13 cellular contexts compared by ENCODE assay signal in genomic region chr16:10517868-10518267, GRCh38.
DNase-seq lines count a peak whose midpoint lies in the region; ATAC-seq, FAIRE-seq and TF ChIP-seq lines count a peak whose summit lies in the region.
"Had no signal": no experiment of that assay in that cellular context is flagged by ENCODE, and none has a peak within 500 bp of the region (broad histone marks: within the 10 kb centered on the region; RNA-seq: fewer than 3 reads in every experiment).

No MANE protein-coding gene starts in this region.

- H2BK120ac ChIP-seq in trophoblast cell (ENCODE audit: insufficient read depth, low read length, poor library complexity), result no peak overlapping the region

- H3K4ac ChIP-seq in trophoblast cell (ENCODE audit: low read depth, low read length), result no peak overlapping the region

- intact Hi-C loops in Right ventricle myocardium inferior (cut with DNase I) (loop anchor here (10.0 kb wide), 2 partner anchors 157 to 397 kb away; no protein-coding TSS in a partner anchor), cardiac septum (cut with DNase I) (no loop called here), HepG2 (cut with micrococcal nuclease; ENCODE audit: unreplicated experiment) (no loop called here)

- H4K8ac ChIP-seq in trophoblast cell (ENCODE audit: low read depth, low read length), result no peak overlapping the region

- H4K91ac ChIP-seq in trophoblast cell (ENCODE audit: low read depth, low read length), result no peak overlapping the region

- no peaks in the 10 kb centered on the region for H3K79me1 ChIP-seq in trophoblast cell (ENCODE audit: low read length)

- H2AFZ ChIP-seq in HepG2 (ENCODE audit: low read length), result no peak overlapping the region
- H2AFZ ChIP-seq in trophoblast cell (ENCODE audit: insufficient read depth, low read length, poor library complexity), result no peak overlapping the region

- H2BK5ac ChIP-seq in trophoblast cell (ENCODE audit: low read depth, low read length, poor library complexity), result no peak overlapping the region

- H3K14ac ChIP-seq in trophoblast cell (ENCODE audit: low read length), result no peak overlapping the region

- H3K18ac ChIP-seq in trophoblast cell (ENCODE audit: low read length), result no peak overlapping the region

- H3K27me3 ChIP-seq in HepG2 (ENCODE audit: control insufficient read depth in 1 of 2, insufficient read depth in 2 of 2, low read length in 2 of 2), result no peaks in the 10 kb centered on the region; a peak in 1 of 5 replicates
- H3K27me3 ChIP-seq in trophoblast cell (ENCODE audit: insufficient read depth, low read length), result no peaks in the 10 kb centered on the region

- no TSS peak for BruUV-seq in HepG2 (replicated peaks; lab: Mats Ljungman, UMichigan)

- in situ Hi-C loops in HepG2 (cut with HindIII; ENCODE audit: extremely low pct_ligation_motif_present, low pct_unique_long_range_greater_than_20kb), result loop anchor here (5.0 kb wide), 2 partner anchors 219 to 399 kb away; no protein-coding TSS in a partner anchor

- no peaks in the 10 kb centered on the region for H3K79me2 ChIP-seq in HepG2 (ENCODE audit: insufficient read depth, low read length)
- H3K79me2 ChIP-seq in trophoblast cell (ENCODE audit: control insufficient read depth, insufficient read depth, low read length, poor library complexity), result no peaks in the 10 kb centered on the region

- ATAC-seq in Right ventricle myocardium inferior, result peak; percentile 33
- no peak for ATAC-seq in HepG2
- ATAC-seq: CD8-positive, alpha-beta T cell had no signal

- no peak overlapping the region for H2BK12ac ChIP-seq in trophoblast cell (ENCODE audit: low read length)

- no peak for TF ChIP-seq CTCF in HepG2 (CRISPR knock-in tag; IDR thresholded peaks at IDR 0.05)

- H4K20me1 ChIP-seq in HepG2 (ENCODE audit: insufficient read depth, low read length), result no peaks in the 10 kb centered on the region

- H3K4me2 ChIP-seq in HepG2 (ENCODE audit: low read depth, low read length) (no peak overlapping the region), trophoblast cell (ENCODE audit: low read length) (no peak overlapping the region)

- no peak for TF ChIP-seq POLR2A in HepG2 (IDR thresholded peaks at IDR 0.05; ENCODE audit: insufficient read depth in 1 of 2, low read depth in 2 of 2, low read length in 2 of 2)

- H3K23ac ChIP-seq in trophoblast cell (ENCODE audit: low read length), result no peak overlapping the region

- H3K4me1 ChIP-seq in HepG2 (ENCODE audit: insufficient read depth, low read length), result peaks cover 41% of the 10 kb centered on the region
- H3K4me1 ChIP-seq in trophoblast cell (ENCODE audit: control insufficient read depth in 1 of 2, insufficient read depth in 2 of 2, low read length in 2 of 2), result no peaks in the 10 kb centered on the region
- H3K4me1 ChIP-seq: Caco-2 had no signal

- no peak overlapping the region for H2AK5ac ChIP-seq in trophoblast cell (ENCODE audit: low read length)

- H3K9ac ChIP-seq in HepG2 (ENCODE audit: insufficient read depth, low read depth, low read length), result no peak overlapping the region
- peak overlapping the region; percentile 50 for H3K9ac ChIP-seq in trophoblast cell (ENCODE audit: low read length)

- no peaks in the 10 kb centered on the region for H3K9me3 ChIP-seq in HepG2 (ENCODE audit: low read length)
- no peaks in the 10 kb centered on the region for H3K9me3 ChIP-seq in trophoblast cell (ENCODE audit: insufficient read depth, low read depth, low read length)
- H3K9me3 ChIP-seq: Caco-2 had no signal

- DNase-seq in DMS53 (lab: John Stamatoyannopoulos, UW) (peak; percentile 13), DMS53 treated with DMSO at 0.1 percent for 48 hours (lab: John Stamatoyannopoulos, UW; ENCODE audit: unreplicated experiment) (no peak), Right ventricle myocardium inferior (ENCODE audit: missing footprints) (no peak), cardiac septum (ENCODE audit: low spot score) (no peak), HepG2 (ENCODE audit: low spot score) (no peak), trophoblast cell (no peak), SW480 (ENCODE audit: low spot score) (no peak), NCI-H2081 (lab: John Stamatoyannopoulos, UW) (no peak)
- DNase-seq: Caco-2; CD8-positive, alpha-beta T cell had no signal

- 62% methylated on average over 5 of the region's 5 CpGs for WGBS in HepG2 (ENCODE audit: low lambda C conversion rate)
- WGBS in trophoblast cell (ENCODE audit: extremely low coverage, insufficient coverage, insufficient read length), result no CpG with 5 or more reads among the region's 5 CpGs

- TF ChIP-seq EP300 in HepG2 (IDR thresholded peaks at IDR 0.05; ENCODE audit: low read depth in 2 of 2, low read length in 2 of 2), result no peak
- no peak for TF ChIP-seq EP300 in HepG2 (CRISPR knock-in tag; IDR thresholded peaks at IDR 0.05; ENCODE audit: borderline replicate concordance)

- no peak overlapping the region for H4K12ac ChIP-seq in trophoblast cell (ENCODE audit: low read depth, low read length)

- TF ChIP-seq RAD21 in HepG2 (CRISPR knock-in tag; IDR thresholded peaks at IDR 0.05), result no peak

- CTCF ChIA-PET in HepG2 (lab: Yijun Ruan, JAX; ENCODE audit: low intra/inter-chr PET ratio, low total read pairs), result no interaction called here

- no peak for FAIRE-seq in HepG2 (lab: Jason Lieb, UNC)
- FAIRE-seq: H54, HTR-8/SVneo had no signal

- POLR2A ChIA-PET in HepG2 (lab: Yijun Ruan, JAX), result interaction anchor here (1.2 kb wide), 1 partner anchor 218 kb away, joined by 3 read pairs; no protein-coding TSS in a partner anchor

- H3K36me3 ChIP-seq in HepG2 (replicated peaks in 1 of 2; ENCODE audit: control insufficient read depth in 1 of 2, insufficient read depth in 2 of 2, low read length in 2 of 2) (no peaks in the 10 kb centered on the region), trophoblast cell (ENCODE audit: control insufficient read depth in 1 of 2, insufficient read depth in 2 of 2, low read length in 2 of 2) (no peaks in the 10 kb centered on the region)

- H3K4me3 ChIP-seq in HepG2 (replicated peaks in 1 of 3; ENCODE audit: insufficient read depth in 1 of 3, low read depth in 2 of 3, low read length in 3 of 3), result no peak overlapping the region
- H3K4me3 ChIP-seq in trophoblast cell (ENCODE audit: low read depth, low read length), result no peak overlapping the region

- H3K27ac ChIP-seq in HepG2 (ENCODE audit: extremely low read length, insufficient read depth, low read length) (no peak overlapping the region), trophoblast cell (ENCODE audit: low read depth, low read length) (no peak overlapping the region)
- H3K27ac ChIP-seq: 22Rv1 had no signal

TF ChIP-seq in HepG2, 621 proteins besides CTCF, POLR2A, EP300 and RAD21:
- TF ChIP-seq, protein P1, sequence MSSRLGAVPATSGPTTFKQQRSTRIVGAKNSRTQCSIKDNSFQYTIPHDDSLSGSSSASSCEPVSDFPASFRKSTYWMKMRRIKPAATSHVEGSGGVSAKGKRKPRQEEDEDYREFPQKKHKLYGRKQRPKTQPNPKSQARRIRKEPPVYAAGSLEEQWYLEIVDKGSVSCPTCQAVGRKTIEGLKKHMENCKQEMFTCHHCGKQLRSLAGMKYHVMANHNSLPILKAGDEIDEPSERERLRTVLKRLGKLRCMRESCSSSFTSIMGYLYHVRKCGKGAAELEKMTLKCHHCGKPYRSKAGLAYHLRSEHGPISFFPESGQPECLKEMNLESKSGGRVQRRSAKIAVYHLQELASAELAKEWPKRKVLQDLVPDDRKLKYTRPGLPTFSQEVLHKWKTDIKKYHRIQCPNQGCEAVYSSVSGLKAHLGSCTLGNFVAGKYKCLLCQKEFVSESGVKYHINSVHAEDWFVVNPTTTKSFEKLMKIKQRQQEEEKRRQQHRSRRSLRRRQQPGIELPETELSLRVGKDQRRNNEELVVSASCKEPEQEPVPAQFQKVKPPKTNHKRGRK (CRISPR knock-in tag; IDR thresholded peaks at IDR 0.05), result 0 out of 2 replicates have a peak, but pooled peaks have one; percentile 0
- TF ChIP-seq ZNF280D (CRISPR knock-in tag; IDR thresholded peaks at IDR 0.05) (0 out of 2 replicates have a peak, but pooled peaks have one; percentile 21), GZF1 (CRISPR knock-in tag; IDR thresholded peaks at IDR 0.05) (0 out of 2 replicates have a peak, but pooled peaks have one; percentile 49), PBX2 (CRISPR knock-in tag; IDR thresholded peaks at IDR 0.05) (no peak), FOXC1 (CRISPR knock-in tag; IDR thresholded peaks at IDR 0.05; ENCODE audit: borderline replicate concordance) (0 out of 2 replicates have a peak, but pooled peaks have one; percentile 4)
